12 cellular contexts compared by ENCODE assay signal in the genomic region with DNA sequence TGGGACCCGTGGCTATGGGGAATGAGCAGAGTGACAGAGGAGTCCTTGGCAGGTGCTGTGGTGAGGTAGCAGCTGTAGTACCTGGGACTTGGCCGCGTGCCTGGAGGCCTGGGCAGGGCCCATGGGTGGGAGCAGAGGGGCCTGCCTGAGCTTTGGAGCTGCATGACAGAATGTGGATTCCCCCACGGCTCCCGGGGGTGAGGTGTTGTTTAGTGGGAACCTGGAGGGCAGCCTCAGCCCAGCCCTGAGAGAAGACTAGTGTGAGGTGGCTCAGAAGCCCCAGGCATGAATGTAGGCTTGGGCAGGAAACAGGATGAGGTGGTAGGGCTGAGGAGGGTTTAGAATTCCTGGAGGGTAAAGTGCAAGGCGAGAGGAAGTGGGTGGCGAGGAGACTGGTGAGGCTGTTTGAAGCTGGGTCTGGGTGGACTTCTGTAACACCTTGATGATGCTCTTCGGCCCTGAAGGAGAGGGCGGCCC.
DNase-seq lines count a peak whose midpoint lies in the region; ATAC-seq, FAIRE-seq and TF ChIP-seq lines count a peak whose summit lies in the region.
"Had no signal": no experiment of that assay in that cellular context is flagged by ENCODE, and none has a peak within 500 bp of the region (broad histone marks: within the 10 kb centered on the region; RNA-seq: fewer than 3 reads in every experiment).

No MANE protein-coding gene starts in this region.

- no peak overlapping the region for H3K4me2 ChIP-seq in HepG2 (ENCODE audit: low read depth, low read length)

- no TSS peak for BruUV-seq in HepG2 (replicated peaks; lab: Mats Ljungman, UMichigan)

- no peaks in the 10 kb centered on the region for H3K79me2 ChIP-seq in HepG2 (ENCODE audit: insufficient read depth, low read length)

- no peak for TF ChIP-seq EP300 in HepG2 (IDR thresholded peaks at IDR 0.05; ENCODE audit: low read depth in 2 of 2, low read length in 2 of 2)
- TF ChIP-seq EP300 in HepG2 (CRISPR knock-in tag; IDR thresholded peaks at IDR 0.05; ENCODE audit: borderline replicate concordance), result no peak

- intact Hi-C loops in HepG2 (cut with micrococcal nuclease; ENCODE audit: unreplicated experiment) (no loop called here), right lobe of liver (cut with DNase I) (no loop called here), tibial artery (cut with DNase I; ENCODE audit: low total_unique reads) (no loop called here)

- FAIRE-seq in HepG2 (lab: Jason Lieb, UNC), result no peak
- FAIRE-seq: TTC549 had no signal

- H3K27ac ChIP-seq in HepG2 (ENCODE audit: extremely low read length, insufficient read depth, low read length) (no peak overlapping the region), right lobe of liver (no peak overlapping the region), tibial artery (no peak overlapping the region)
- H3K27ac ChIP-seq: uterus had no signal

- no peaks in the 10 kb centered on the region for H4K20me1 ChIP-seq in HepG2 (ENCODE audit: insufficient read depth, low read length)

- ATAC-seq in HepG2, result peak; percentile 68
- ATAC-seq in right lobe of liver, result no peak
- peak; percentile 23 for ATAC-seq in esophagus mucosa
- no peak for ATAC-seq in HG03457 (IDR thresholded peaks at IDR 0.05; ENCODE audit: unreplicated experiment)

- no peak for TF ChIP-seq RAD21 in HepG2 (CRISPR knock-in tag; IDR thresholded peaks at IDR 0.05)

- H3K4me3 ChIP-seq in HepG2 (replicated peaks in 1 of 3; ENCODE audit: insufficient read depth in 1 of 3, low read depth in 2 of 3, low read length in 3 of 3), result no peak overlapping the region
- no peak overlapping the region for H3K4me3 ChIP-seq in right lobe of liver
- H3K4me3 ChIP-seq in tibial artery, result no peak overlapping the region
- H3K4me3 ChIP-seq: uterus had no signal

- DNase-seq in HepG2 (ENCODE audit: low spot score), result no peak
- DNase-seq in right lobe of liver, result no peak
- DNase-seq in NCI-H345 (lab: John Stamatoyannopoulos, UW), result peak; percentile 86
- DNase-seq in GM19238 (ENCODE audit: insufficient read length, low spot score), result no peak
- no peak for DNase-seq in tibial artery
- no peak for DNase-seq in NCI-H446 treated with DMSO at 0.1 percent for 48 hours (lab: John Stamatoyannopoulos, UW)
- DNase-seq: cortex of kidney; NK-92 treated with Interleukin-12 subunit alpha and Interleukin-12 subunit beta, amount 100 ng/mL, for 24 hours; uterus had no signal

- H3K36me3 ChIP-seq in HepG2 (replicated peaks in 1 of 2; ENCODE audit: control insufficient read depth in 1 of 2, insufficient read depth in 2 of 2, low read length in 2 of 2) (no peaks in the 10 kb centered on the region), right lobe of liver (no peaks in the 10 kb centered on the region), tibial artery (no peaks in the 10 kb centered on the region)
- H3K36me3 ChIP-seq: uterus had no signal

- POLR2A ChIA-PET in HepG2 (lab: Yijun Ruan, JAX), result no interaction called here

- H3K27me3 ChIP-seq in HepG2 (ENCODE audit: control insufficient read depth in 1 of 2, insufficient read depth in 2 of 2, low read length in 2 of 2) (no peaks in the 10 kb centered on the region), right lobe of liver (no peaks in the 10 kb centered on the region), tibial artery (no peaks in the 10 kb centered on the region)
- H3K27me3 ChIP-seq: uterus had no signal

- H3K4me1 ChIP-seq in HepG2 (ENCODE audit: insufficient read depth, low read length), result peaks cover 22% of the 10 kb centered on the region
- H3K4me1 ChIP-seq in right lobe of liver, result no peaks in the 10 kb centered on the region
- H3K4me1 ChIP-seq in tibial artery, result no peaks in the 10 kb centered on the region
- H3K4me1 ChIP-seq: uterus had no signal

- TF ChIP-seq CTCF in HepG2 (CRISPR knock-in tag; IDR thresholded peaks at IDR 0.05) (no peak), right lobe of liver (IDR thresholded peaks at IDR 0.05) (no peak), tibial artery (IDR thresholded peaks at IDR 0.05) (no peak)

- no peak for TF ChIP-seq POLR2A in HepG2 (IDR thresholded peaks at IDR 0.05; ENCODE audit: insufficient read depth in 1 of 2, low read depth in 2 of 2, low read length in 2 of 2)
- no peak for TF ChIP-seq POLR2A in right lobe of liver (IDR thresholded peaks at IDR 0.05)

- H3K9me3 ChIP-seq in HepG2 (ENCODE audit: low read length) (no peaks in the 10 kb centered on the region), right lobe of liver (no peaks in the 10 kb centered on the region), tibial artery (no peaks in the 10 kb centered on the region)
- H3K9me3 ChIP-seq: uterus had no signal

- CTCF ChIA-PET in HepG2 (lab: Yijun Ruan, JAX; ENCODE audit: low intra/inter-chr PET ratio, low total read pairs), result no interaction called here

- H2AFZ ChIP-seq in HepG2 (ENCODE audit: low read length), result no peak overlapping the region

- no peak overlapping the region for H3K9ac ChIP-seq in HepG2 (ENCODE audit: insufficient read depth, low read depth, low read length)

- in situ Hi-C loops in HepG2 (cut with HindIII; ENCODE audit: extremely low pct_ligation_motif_present, low pct_unique_long_range_greater_than_20kb), result no loop called here

- WGBS in HepG2 (ENCODE audit: low lambda C conversion rate), result 55% methylated on average over 9 of the region's 9 CpGs
- WGBS in right lobe of liver (ENCODE audit: insufficient coverage, low coverage, low lambda C conversion rate, missing lambda C conversion rate), result 74% methylated on average over 4 of the region's 9 CpGs

TF ChIP-seq in HepG2, 621 proteins besides CTCF, POLR2A, EP300 and RAD21:
- TF ChIP-seq ZMYM3 (CRISPR knock-in tag; IDR thresholded peaks at IDR 0.05) (0 out of 2 replicates have a peak, but pooled peaks have one; percentile 17), ZNF331 (CRISPR knock-in tag; IDR thresholded peaks at IDR 0.05) (no peak), KDM5B (CRISPR knock-in tag; IDR thresholded peaks at IDR 0.05; ENCODE audit: borderline replicate concordance) (0 out of 2 replicates have a peak, but pooled peaks have one; percentile 25), SMARCE1 (IDR thresholded peaks at IDR 0.05; ENCODE audit: borderline replicate concordance) (no peak), ETV5 (CRISPR knock-in tag; IDR thresholded peaks at IDR 0.05; ENCODE audit: borderline replicate concordance) (peak; percentile 22; the same call in 1 of the 2 replicates), ZNF660 (CRISPR knock-in tag; IDR thresholded peaks at IDR 0.05; ENCODE audit: borderline replicate concordance, low read depth) (no peak), REXO4 (CRISPR knock-in tag; IDR thresholded peaks at IDR 0.05; ENCODE audit: borderline replicate concordance) (no peak)
- TF ChIP-seq, protein P1, sequence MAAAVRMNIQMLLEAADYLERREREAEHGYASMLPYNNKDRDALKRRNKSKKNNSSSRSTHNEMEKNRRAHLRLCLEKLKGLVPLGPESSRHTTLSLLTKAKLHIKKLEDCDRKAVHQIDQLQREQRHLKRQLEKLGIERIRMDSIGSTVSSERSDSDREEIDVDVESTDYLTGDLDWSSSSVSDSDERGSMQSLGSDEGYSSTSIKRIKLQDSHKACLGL (CRISPR knock-in tag; IDR thresholded peaks at IDR 0.05), result 0 out of 2 replicates have a peak, but pooled peaks have one; percentile 25
- TF ChIP-seq, protein P2, sequence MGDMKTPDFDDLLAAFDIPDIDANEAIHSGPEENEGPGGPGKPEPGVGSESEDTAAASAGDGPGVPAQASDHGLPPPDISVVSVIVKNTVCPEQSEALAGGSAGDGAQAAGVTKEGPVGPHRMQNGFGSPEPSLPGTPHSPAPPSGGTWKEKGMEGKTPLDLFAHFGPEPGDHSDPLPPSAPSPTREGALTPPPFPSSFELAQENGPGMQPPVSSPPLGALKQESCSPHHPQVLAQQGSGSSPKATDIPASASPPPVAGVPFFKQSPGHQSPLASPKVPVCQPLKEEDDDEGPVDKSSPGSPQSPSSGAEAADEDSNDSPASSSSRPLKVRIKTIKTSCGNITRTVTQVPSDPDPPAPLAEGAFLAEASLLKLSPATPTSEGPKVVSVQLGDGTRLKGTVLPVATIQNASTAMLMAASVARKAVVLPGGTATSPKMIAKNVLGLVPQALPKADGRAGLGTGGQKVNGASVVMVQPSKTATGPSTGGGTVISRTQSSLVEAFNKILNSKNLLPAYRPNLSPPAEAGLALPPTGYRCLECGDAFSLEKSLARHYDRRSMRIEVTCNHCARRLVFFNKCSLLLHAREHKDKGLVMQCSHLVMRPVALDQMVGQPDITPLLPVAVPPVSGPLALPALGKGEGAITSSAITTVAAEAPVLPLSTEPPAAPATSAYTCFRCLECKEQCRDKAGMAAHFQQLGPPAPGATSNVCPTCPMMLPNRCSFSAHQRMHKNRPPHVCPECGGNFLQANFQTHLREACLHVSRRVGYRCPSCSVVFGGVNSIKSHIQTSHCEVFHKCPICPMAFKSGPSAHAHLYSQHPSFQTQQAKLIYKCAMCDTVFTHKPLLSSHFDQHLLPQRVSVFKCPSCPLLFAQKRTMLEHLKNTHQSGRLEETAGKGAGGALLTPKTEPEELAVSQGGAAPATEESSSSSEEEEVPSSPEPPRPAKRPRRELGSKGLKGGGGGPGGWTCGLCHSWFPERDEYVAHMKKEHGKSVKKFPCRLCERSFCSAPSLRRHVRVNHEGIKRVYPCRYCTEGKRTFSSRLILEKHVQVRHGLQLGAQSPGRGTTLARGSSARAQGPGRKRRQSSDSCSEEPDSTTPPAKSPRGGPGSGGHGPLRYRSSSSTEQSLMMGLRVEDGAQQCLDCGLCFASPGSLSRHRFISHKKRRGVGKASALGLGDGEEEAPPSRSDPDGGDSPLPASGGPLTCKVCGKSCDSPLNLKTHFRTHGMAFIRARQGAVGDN (CRISPR knock-in tag; IDR thresholded peaks at IDR 0.05), result peak; percentile 34; the same call in 1 of the 2 replicates

Comparison
In these comparisons a context has a peak if more than half of its experiments do, and no peak if none do; other contexts are left out.
1. ATAC-seq: peak in HepG2 (single experiment) and esophagus mucosa (single experiment); none in right lobe of liver (0 of 4) and HG03457 (single experiment).